21 cellular contexts compared by ENCODE assay signal in genomic region chr1:177511036-177511435, GRCh38.
"Had no signal": no experiment of that assay in that cellular context is flagged by ENCODE, and none has a peak within 500 bp of the region (broad histone marks: within the 10 kb centered on the region; RNA-seq: fewer than 3 reads in every experiment).

No MANE protein-coding gene starts in this region.

- DNase-seq: activated B cell treated with CpG ODN at 0.5 μM for 24 hours; activated CD4-positive, alpha-beta T cell treated with anti-CD3 and anti-CD28 coated beads for 36 hours; activated CD4-positive, alpha-beta T cell treated with anti-CD3 and anti-CD28 coated beads, Interleukin-2, amount 50 U/mL, for 4 hours; activated CD8-positive, alpha-beta memory T cell treated with anti-CD3 and anti-CD28 coated beads for 24 hours; activated CD8-positive, alpha-beta memory T cell treated with anti-CD3 and anti-CD28 coated beads, Interleukin-2, amount 50 U/mL, for 4 hours; activated naive CD4-positive, alpha-beta T cell treated with Interleukin-2 at 50 U/mL for 16 hours; activated naive CD8-positive, alpha-beta T cell treated with anti-CD3 and anti-CD28 coated beads for 36 hours; activated T-cell treated with anti-CD3 and anti-CD28 coated beads, Interleukin-2, amount 50 U/mL, for 24 hours; amniotic stem cell; effector memory CD4-positive, alpha-beta T cell; immature natural killer cell; kidney glomerular epithelial cell; left lung; naive thymus-derived CD8-positive, alpha-beta T cell; stimulated activated CD4-positive, alpha-beta T cell treated with anti-CD3 and anti-CD28 coated beads, Interleukin-4, amount 100 ng/mL, for 4 hours; stimulated activated naive CD8-positive, alpha-beta T cell treated with anti-CD3 and anti-CD28 coated beads, Interleukin-15, Interleukin-2, amounts not matched to agents 100 U/mL and 50 U/mL, for 24 hours; tibial artery had no signal

- H3K4me2 ChIP-seq: neural progenitor cell had no signal

- H2AFZ ChIP-seq: neural progenitor cell had no signal

- H3K4me3 ChIP-seq: esophagus muscularis mucosa, left lung, lung, neural progenitor cell, tibial artery had no signal

- H3K4me1 ChIP-seq: esophagus muscularis mucosa, left lung, neural progenitor cell, tibial artery had no signal

- H3K36me3 ChIP-seq: esophagus muscularis mucosa, left lung, neural progenitor cell, tibial artery had no signal

- H3K4me3 Mint-ChIP-seq: activated B cell treated with CpG ODN at 0.5 μM for 24 hours; activated CD4-positive, alpha-beta T cell treated with anti-CD3 and anti-CD28 coated beads for 36 hours; activated naive CD8-positive, alpha-beta T cell treated with anti-CD3 and anti-CD28 coated beads for 36 hours; activated T-cell treated with anti-CD3 and anti-CD28 coated beads, Interleukin-2, amount 50 U/mL, for 24 hours; immature natural killer cell; naive thymus-derived CD8-positive, alpha-beta T cell; neural progenitor cell had no signal

- H3K4me1 Mint-ChIP-seq: activated B cell treated with CpG ODN at 0.5 μM for 24 hours; activated CD4-positive, alpha-beta T cell treated with anti-CD3 and anti-CD28 coated beads for 36 hours; activated naive CD8-positive, alpha-beta T cell treated with anti-CD3 and anti-CD28 coated beads for 36 hours; immature natural killer cell; naive thymus-derived CD8-positive, alpha-beta T cell; neural progenitor cell had no signal

- H3K9me3 Mint-ChIP-seq: activated B cell treated with CpG ODN at 0.5 μM for 24 hours, neural progenitor cell had no signal

- H3K27ac ChIP-seq: esophagus muscularis mucosa, left lung, neural progenitor cell, tibial artery had no signal

- H3K27me3 Mint-ChIP-seq: activated B cell treated with CpG ODN at 0.5 μM for 24 hours; activated CD4-positive, alpha-beta T cell treated with anti-CD3 and anti-CD28 coated beads for 36 hours; activated naive CD8-positive, alpha-beta T cell treated with anti-CD3 and anti-CD28 coated beads for 36 hours; activated T-cell treated with anti-CD3 and anti-CD28 coated beads, Interleukin-2, amount 50 U/mL, for 24 hours; naive thymus-derived CD8-positive, alpha-beta T cell had no signal

- H3K27ac Mint-ChIP-seq: activated B cell treated with CpG ODN at 0.5 μM for 24 hours; activated CD4-positive, alpha-beta T cell treated with anti-CD3 and anti-CD28 coated beads for 36 hours; activated naive CD8-positive, alpha-beta T cell treated with anti-CD3 and anti-CD28 coated beads for 36 hours; activated T-cell treated with anti-CD3 and anti-CD28 coated beads, Interleukin-2, amount 50 U/mL, for 24 hours; activated T-helper 2 cell treated with anti-CD3 and anti-CD28 coated beads, Interferon-gamma antibody, Interleukin-2, Interleukin-4, amounts not matched to agents 10 μg/mL and 5 μg/mL and 100 μg/mL, durations not matched to agents 14 hours and 24 hours and 36 hours; immature natural killer cell; naive thymus-derived CD8-positive, alpha-beta T cell; neural progenitor cell had no signal

- H3K27me3 ChIP-seq: esophagus muscularis mucosa, left lung, neural progenitor cell, tibial artery had no signal

- H3K9me3 ChIP-seq: tibial artery had no signal

- H3K9ac ChIP-seq: neural progenitor cell had no signal

- H3K36me3 Mint-ChIP-seq: activated naive CD8-positive, alpha-beta T cell treated with anti-CD3 and anti-CD28 coated beads for 36 hours; immature natural killer cell; naive thymus-derived CD8-positive, alpha-beta T cell; neural progenitor cell had no signal
